ENCODE assay signal across 27 cellular contexts in genomic region chr17:21246698-21247097, GRCh38. TPM values are rescaled to one million over a fixed set of nuclear protein-coding genes. Genes with fewer than 3 reads are reported as not detected.
DNase-seq lines count a peak whose midpoint lies in the region; ATAC-seq, FAIRE-seq and TF ChIP-seq lines count a peak whose summit lies in the region.
"Had no signal": no experiment of that assay in that cellular context is flagged by ENCODE, and none has a peak within 500 bp of the region (broad histone marks: within the 10 kb centered on the region; RNA-seq: fewer than 3 reads in every experiment).

No MANE protein-coding gene starts in this region.

- TF ChIP-seq CTCF in A549 (IDR thresholded peaks at IDR 0.05) (no peak), H1 (IDR thresholded peaks at IDR 0.05; ENCODE audit: control extremely low read depth in 1 of 3, insufficient read depth in 1 of 3, low read depth in 1 of 3, low read length in 3 of 3) (no peak), psoas muscle (IDR thresholded peaks at IDR 0.05) (no peak)

- no peak overlapping the region for H2BK15ac ChIP-seq in H1 (ENCODE audit: low read length)

- H3K9me3 ChIP-seq in A549: no peaks in the 10 kb centered on the region
- H3K9me3 ChIP-seq in H1 (ENCODE audit: insufficient read depth in 2 of 2, low read depth in 1 of 2, low read length in 1 of 2): no peaks in the 10 kb centered on the region
- H3K9me3 ChIP-seq in psoas muscle: no peaks in the 10 kb centered on the region
- H3K9me3 ChIP-seq: BE2C; BLaER1 treated with 17β-estradiol and CSF1 and Interleukin-3, amounts not matched to agents 10 nM and 100 nM had no signal

- no peak overlapping the region for H3K9ac ChIP-seq in H1 (replicated peaks in 1 of 4; ENCODE audit: extremely low read depth in 1 of 4, low read depth in 3 of 4, low read length in 3 of 4)
- H3K9ac ChIP-seq: BLaER1 treated with 17β-estradiol and CSF1 and Interleukin-3, amounts not matched to agents 10 nM and 100 nM; GM23248 had no signal

- H3K4me3 ChIP-seq in A549 (no peak overlapping the region), H1 (ENCODE audit: extremely low read depth in 1 of 4, insufficient read depth in 2 of 4, low read depth in 3 of 4, low read length in 4 of 4) (no peak overlapping the region), psoas muscle (no peak overlapping the region)
- H3K4me3 ChIP-seq: BLaER1 treated with 17β-estradiol and CSF1 and Interleukin-3, amounts not matched to agents 10 nM and 100 nM; GM12878; GM23248 had no signal

- no peak overlapping the region for H3K4me3 Mint-ChIP-seq in activated CD4-positive, alpha-beta T cell treated with anti-CD3 and anti-CD28 coated beads, Interleukin-2, amount 10 ng/mL, durations not matched to agents 7 days and 5 days
- H3K4me3 Mint-ChIP-seq in activated naive CD8-positive, alpha-beta T cell treated with anti-CD3 and anti-CD28 coated beads for 36 hours: no peak overlapping the region
- H3K4me3 Mint-ChIP-seq: CD14-positive monocyte; CD4-positive, alpha-beta T cell; CD8-positive, alpha-beta memory T cell; H9; HFFc6 had no signal

- no peak overlapping the region for H3K4ac ChIP-seq in H1 (replicated peaks; ENCODE audit: insufficient read length, low read depth, low read length)

- H3K23ac ChIP-seq in H1 (ENCODE audit: insufficient read length): no peak overlapping the region

- H3K56ac ChIP-seq in H1 (replicated peaks; ENCODE audit: insufficient read length, low read depth, low read length): no peak overlapping the region

- no peaks in the 10 kb centered on the region for H3K36me3 Mint-ChIP-seq in activated CD4-positive, alpha-beta T cell treated with anti-CD3 and anti-CD28 coated beads, Interleukin-2, amount 10 ng/mL, durations not matched to agents 7 days and 5 days (ENCODE audit: low read depth)
- no peaks in the 10 kb centered on the region for H3K36me3 Mint-ChIP-seq in activated naive CD8-positive, alpha-beta T cell treated with anti-CD3 and anti-CD28 coated beads for 36 hours

- intact Hi-C loops in psoas muscle (cut with DNase I): no loop called here

- H2BK20ac ChIP-seq in H1 (ENCODE audit: low read length): no peak overlapping the region

- H3K79me1 ChIP-seq in H1 (ENCODE audit: low read depth, low read length): peaks cover 5% of the 10 kb centered on the region

- no peak overlapping the region for H3K14ac ChIP-seq in H1 (ENCODE audit: insufficient read length)

- H3K27ac ChIP-seq in A549: no peak overlapping the region
- no peak overlapping the region for H3K27ac ChIP-seq in H1 (ENCODE audit: low read depth, low read length)
- peak overlapping the region; percentile 94 for H3K27ac ChIP-seq in psoas muscle
- H3K27ac ChIP-seq: 22Rv1; BLaER1 treated with 17β-estradiol and CSF1 and Interleukin-3, amounts not matched to agents 10 nM and 100 nM; GM23248 had no signal

- TF ChIP-seq RAD21 in A549 (conservative IDR thresholded peaks at IDR 0.05 in 1 of 2, IDR thresholded peaks at IDR 0.05 in 1 of 2) (no peak), H1 (IDR thresholded peaks at IDR 0.05 in 1 of 2, conservative IDR thresholded peaks at IDR 0.05 in 1 of 2; ENCODE audit: low read depth in 2 of 2, low read length in 2 of 2) (no peak)

- TF ChIP-seq EP300 in A549 (IDR thresholded peaks at IDR 0.05): no peak
- no peak for TF ChIP-seq EP300 in H1 (IDR thresholded peaks at IDR 0.05; ENCODE audit: borderline replicate concordance in 1 of 2, low read depth in 2 of 2, low read length in 2 of 2)

- FAIRE-seq in A549 (lab: Jason Lieb, UNC): no peak
- no peak for FAIRE-seq in H1 (lab: Jason Lieb, UNC)
- FAIRE-seq: A204.1, D721Med, GM12878 had no signal

- no peaks in the 10 kb centered on the region for H3K27me3 Mint-ChIP-seq in activated CD4-positive, alpha-beta T cell treated with anti-CD3 and anti-CD28 coated beads, Interleukin-2, amount 10 ng/mL, durations not matched to agents 7 days and 5 days
- no peaks in the 10 kb centered on the region for H3K27me3 Mint-ChIP-seq in activated naive CD8-positive, alpha-beta T cell treated with anti-CD3 and anti-CD28 coated beads for 36 hours
- H3K27me3 Mint-ChIP-seq: CD4-positive, alpha-beta T cell; CD8-positive, alpha-beta memory T cell had no signal

- H3K79me2 ChIP-seq in H1 (ENCODE audit: control insufficient read depth in 1 of 2, insufficient read depth in 2 of 2, low read length in 2 of 2): no peaks in the 10 kb centered on the region

- CTCF ChIA-PET in activated CD4-positive, alpha-beta T cell treated with anti-CD3 and anti-CD28 coated beads, Interleukin-2, amount 10 ng/mL, durations not matched to agents 7 days and 5 days (lab: Charles Lee): no interaction called here
- CTCF ChIA-PET in A549 (lab: Yijun Ruan, JAX) (no interaction called here), H1 (lab: Charles Lee; ENCODE audit: partially characterized antibody) (interaction anchor here (0.8 to 6.6 kb wide), 4 partner anchors 7 to 36 kb away, joined by 3 to 42 read pairs (median 4); no protein-coding TSS in a partner anchor)

- H3K4me1 ChIP-seq in A549: no peaks in the 10 kb centered on the region
- peaks cover 0 to 5% (median 0%) of the 10 kb centered on the region in 4 experiments; a peak in 2 of 7 replicates for H3K4me1 ChIP-seq in H1 (replicated peaks in 1 of 4; ENCODE audit: control insufficient read depth in 3 of 4, insufficient read depth in 4 of 4, low read length in 3 of 4)
- H3K4me1 ChIP-seq in psoas muscle: peaks cover 94% of the 10 kb centered on the region
- H3K4me1 ChIP-seq: BE2C had no signal

- no peak overlapping the region for H4K5ac ChIP-seq in H1 (ENCODE audit: insufficient read length, low read depth, low read length)

- H4K91ac ChIP-seq in H1 (replicated peaks; ENCODE audit: insufficient read length, low read length): no peak overlapping the region

- no peak overlapping the region for H4K8ac ChIP-seq in H1 (ENCODE audit: extremely low read depth, insufficient read depth, low read length)

- TF ChIP-seq POLR2A in A549 (IDR thresholded peaks at IDR 0.05; ENCODE audit: low read length) (no peak), H1 (IDR thresholded peaks at IDR 0.05; ENCODE audit: control extremely low read depth in 1 of 2, low read depth in 2 of 2, low read length in 2 of 2) (no peak)

- H3K27ac Mint-ChIP-seq in activated CD4-positive, alpha-beta T cell treated with anti-CD3 and anti-CD28 coated beads, Interleukin-2, amount 10 ng/mL, durations not matched to agents 7 days and 5 days: peak overlapping the region; percentile 46
- H3K27ac Mint-ChIP-seq in activated naive CD8-positive, alpha-beta T cell treated with anti-CD3 and anti-CD28 coated beads for 36 hours: no peak overlapping the region
- H3K27ac Mint-ChIP-seq: CD4-positive, alpha-beta T cell; H9; HFFc6 had no signal

- no peak overlapping the region for H2BK120ac ChIP-seq in H1 (replicated peaks; ENCODE audit: low read depth, low read length)

- no peaks in the 10 kb centered on the region for H3K9me3 Mint-ChIP-seq in activated CD4-positive, alpha-beta T cell treated with anti-CD3 and anti-CD28 coated beads, Interleukin-2, amount 10 ng/mL, durations not matched to agents 7 days and 5 days
- H3K9me3 Mint-ChIP-seq in activated naive CD8-positive, alpha-beta T cell treated with anti-CD3 and anti-CD28 coated beads for 36 hours: no peaks in the 10 kb centered on the region
- H3K9me3 Mint-ChIP-seq: CD4-positive, alpha-beta T cell; H9; HFFc6 had no signal

- ATAC-seq in A549: no peak
- ATAC-seq in psoas muscle: no peak
- no peak for ATAC-seq in GM18873 (IDR thresholded peaks at IDR 0.05; ENCODE audit: low FRiP score, unreplicated experiment)
- ATAC-seq in GM19452 (IDR thresholded peaks at IDR 0.05; ENCODE audit: unreplicated experiment): no peak
- ATAC-seq: GM12878, HCT116 had no signal

- peaks cover 5% of the 10 kb centered on the region for H3K4me1 Mint-ChIP-seq in activated CD4-positive, alpha-beta T cell treated with anti-CD3 and anti-CD28 coated beads, Interleukin-2, amount 10 ng/mL, durations not matched to agents 7 days and 5 days
- H3K4me1 Mint-ChIP-seq in activated naive CD8-positive, alpha-beta T cell treated with anti-CD3 and anti-CD28 coated beads for 36 hours: peaks cover 3% of the 10 kb centered on the region

- H3K36me3 ChIP-seq in H1 (ENCODE audit: control insufficient read depth in 2 of 4, insufficient read depth in 4 of 4, low read length in 3 of 4) (no peaks in the 10 kb centered on the region), psoas muscle (ENCODE audit: insufficient read depth in 1 of 2, low read depth in 1 of 2) (peaks cover 0 to 5% of the 10 kb centered on the region in 2 donors)
- H3K36me3 ChIP-seq: BE2C had no signal

- no peak overlapping the region for H3K18ac ChIP-seq in H1 (ENCODE audit: extremely low read depth, low read length)

- H3K23me2 ChIP-seq in H1 (ENCODE audit: low read depth, low read length): no peaks in the 10 kb centered on the region; the same call in 1 of the 2 replicates

- WGBS in A549 (ENCODE audit: missing lambda C conversion rate): 83% methylated on average over 4 of the region's 4 CpGs
- 96% methylated on average over 4 of the region's 4 CpGs; no CpG with 5 or more reads in 1 of the 2 experiments for WGBS in H1 (ENCODE audit: extremely low coverage in 1 of 2, insufficient coverage in 1 of 2, insufficient read length in 1 of 2, insufficient replicate concordance in 2 of 2, low coverage in 1 of 2, low lambda C conversion rate in 2 of 2, missing lambda C conversion rate in 1 of 2), 2 experiments
- 87 to 90% (median 90%) methylated on average over 4 of the region's 4 CpGs for WGBS in psoas muscle, 3 donors

- POLR2A ChIA-PET in activated CD4-positive, alpha-beta T cell treated with anti-CD3 and anti-CD28 coated beads, Interleukin-2, amount 10 ng/mL, durations not matched to agents 7 days and 5 days (lab: Charles Lee): no interaction called here
- POLR2A ChIA-PET in A549 (lab: Yijun Ruan, JAX) (interaction anchor here (0.7 kb wide), 1 partner anchor 445 kb away, joined by 3 read pairs; no protein-coding TSS in a partner anchor), H1 (lab: Charles Lee; ENCODE audit: partially characterized antibody) (interaction anchor here (0.9 to 1.2 kb wide), 2 partner anchors 204 to 210 kb away, joined by 3 read pairs; partner anchors contain the start of gene USP22)

- H4K20me1 ChIP-seq in H1 (replicated peaks in 1 of 2; ENCODE audit: control insufficient read depth in 1 of 2, insufficient read depth in 2 of 2, low read length in 2 of 2): peaks cover 0 to 8% of the 10 kb centered on the region in 2 experiments

- no peak overlapping the region for H3K4me2 ChIP-seq in A549
- H3K4me2 ChIP-seq in H1 (ENCODE audit: insufficient read depth in 1 of 2, low read depth in 2 of 2, low read length in 2 of 2): no peak overlapping the region

- no peak overlapping the region for H2BK5ac ChIP-seq in H1 (ENCODE audit: low read depth, low read length)

- no peak overlapping the region for H2BK12ac ChIP-seq in H1 (ENCODE audit: low read depth, low read length)

- no peak overlapping the region for H2AFZ ChIP-seq in H1 (ENCODE audit: low read length)
- H2AFZ ChIP-seq: GM23248 had no signal

- no peak overlapping the region for H2AK5ac ChIP-seq in H1 (ENCODE audit: low read depth, low read length)

- H3K27me3 ChIP-seq in H1 (replicated peaks in 1 of 4; ENCODE audit: control insufficient read depth in 3 of 4, extremely low read depth in 1 of 4, insufficient read depth in 3 of 4, low read length in 3 of 4): no peaks in the 10 kb centered on the region
- H3K27me3 ChIP-seq in psoas muscle (ENCODE audit: insufficient read depth in 3 of 3, low read length in 2 of 3): no peaks in the 10 kb centered on the region
- H3K27me3 ChIP-seq: BE2C had no signal

- no peak for DNase-seq in activated CD4-positive, alpha-beta T cell treated with anti-CD3 and anti-CD28 coated beads, Interleukin-2, amount 10 ng/mL, durations not matched to agents 7 days and 5 days
- DNase-seq in activated CD4-positive, alpha-beta T cell treated with anti-CD3 and anti-CD28 coated beads for 48 hours: no peak
- DNase-seq in A549 (ENCODE audit: low read depth in 1 of 2, low spot score in 1 of 2) (no peak), H1 (ENCODE audit: low read depth in 1 of 2, low spot score in 2 of 2) (no peak), psoas muscle (no peak)
- no peak for DNase-seq in activated naive CD8-positive, alpha-beta T cell treated with anti-CD3 and anti-CD28 coated beads for 36 hours
- DNase-seq: ACHN; AML-193; BE2C; CD4-positive, alpha-beta T cell; CD8-positive, alpha-beta memory T cell; DMS 273 treated with DMSO at 0.1 percent for 48 hours; DMS79; EL; GDM1; GM23248; H9; HFFc6 had no signal

RNA-seq across cellular contexts. Expression of gene NATD1, which starts 6.5 kb away (rescaled TPM):
- total RNA-seq in activated CD4-positive, alpha-beta T cell treated with anti-CD3 and anti-CD28 coated beads, Interleukin-2, amount 10 ng/mL, durations not matched to agents 7 days and 5 days: 1 to 10 TPM; 3.0 to 3.2 TPM
- polyA plus RNA-seq in A549 (2011; rRNA removed): 1.1 and 1.5 TPM in 2 replicates
- polyA plus RNA-seq in A549 (2012; cell fraction: cytosol; rRNA removed): 0.61 and 1.0 TPM in 2 replicates
- polyA plus RNA-seq in A549 (2012; cell fraction: nucleus; rRNA removed): 1.0 and 1.3 TPM in 2 replicates
- 1.0 to 1.6 TPM (median 1.3 TPM) in 3 replicates for polyA plus RNA-seq in A549 (2017; fragmentation: RNase III; extraction: RNeasy Plus Mini Kit Qiagen cat#74134 plus additional on column Dnase treatment)
- polyA minus RNA-seq in A549 (2011; rRNA and poly(A)+ RNA removed): 1.3 and 1.5 TPM in 2 replicates
- total RNA-seq in H1 (2021; fragmentation: NEBNext Ultra II Directional; extraction: Animal tissue kit (Norgen Biotek cat#: 25700)): 7.5 and 8.4 TPM in 2 replicates
- polyA plus RNA-seq in H1 (2011; rRNA removed): 5.4 and 8.8 TPM in 2 replicates
- 6.3 TPM for polyA plus RNA-seq in H1 (2011; cell fraction: cytosol; rRNA removed)
- polyA plus RNA-seq in H1 (2011; cell fraction: nucleus; rRNA removed): 7.7 TPM
- 5.8 to 7.2 TPM (median 5.9 TPM) in 4 replicates for polyA plus RNA-seq in H1 (2012, experiment 1 of 2)
- polyA plus RNA-seq in H1 (2012, experiment 2 of 2): 5.1 TPM
- polyA plus RNA-seq in H1 (2013, experiment 1 of 2): 4.8 TPM
- 4.8 TPM for polyA plus RNA-seq in H1 (2013, experiment 2 of 2)
- 4.7 and 6.3 TPM in 2 replicates for polyA minus RNA-seq in H1 (2011; rRNA and poly(A)+ RNA removed)
- 5.9 TPM for polyA minus RNA-seq in H1 (2011; cell fraction: cytosol; rRNA and poly(A)+ RNA removed)
- polyA minus RNA-seq in H1 (2011; cell fraction: nucleus; rRNA and poly(A)+ RNA removed): 5.7 TPM
- 10 to 100 TPM; 21.6 to 48.0 (median 24.5) TPM for total RNA-seq in psoas muscle
- 10 to 100 TPM in 2 of 3 donors, 1 to 10 TPM in 1; 4.7 to 15.1 (median 10.5) TPM for polyA plus RNA-seq in psoas muscle
- total RNA-seq in activated naive CD8-positive, alpha-beta T cell treated with anti-CD3 and anti-CD28 coated beads for 36 hours: 1 to 10 TPM in 1 of 2 experiments, under 1 TPM in 1; 0.90 to 1.1 TPM

RNA-seq across cellular contexts. Expression of gene TMEM11, which starts 32.7 kb away (rescaled TPM):
- total RNA-seq in activated CD4-positive, alpha-beta T cell treated with anti-CD3 and anti-CD28 coated beads, Interleukin-2, amount 10 ng/mL, durations not matched to agents 7 days and 5 days: 10 to 100 TPM; 24.7 to 28.1 TPM
- 57.7 and 61.4 TPM in 2 replicates for polyA plus RNA-seq in A549 (2011; rRNA removed)
- 131 and 134 TPM in 2 replicates for polyA plus RNA-seq in A549 (2012; cell fraction: cytosol; rRNA removed)
- polyA plus RNA-seq in A549 (2012; cell fraction: nucleus; rRNA removed): 108 and 123 TPM in 2 replicates
- 61.0 to 69.5 TPM (median 62.0 TPM) in 3 replicates for polyA plus RNA-seq in A549 (2017; fragmentation: RNase III; extraction: RNeasy Plus Mini Kit Qiagen cat#74134 plus additional on column Dnase treatment)
- polyA minus RNA-seq in A549 (2011; rRNA and poly(A)+ RNA removed): 77.3 and 77.6 TPM in 2 replicates
- 33.3 and 34.2 TPM in 2 replicates for total RNA-seq in H1 (2021; fragmentation: NEBNext Ultra II Directional; extraction: Animal tissue kit (Norgen Biotek cat#: 25700))
- polyA plus RNA-seq in H1 (2011; rRNA removed): 90.4 and 133 TPM in 2 replicates
- 66.8 TPM for polyA plus RNA-seq in H1 (2011; cell fraction: cytosol; rRNA removed)
- 70.3 TPM for polyA plus RNA-seq in H1 (2011; cell fraction: nucleus; rRNA removed)
- 23.0 to 40.0 TPM (median 34.0 TPM) in 4 replicates for polyA plus RNA-seq in H1 (2012, experiment 1 of 2)
- polyA plus RNA-seq in H1 (2012, experiment 2 of 2): 35.1 TPM
- polyA plus RNA-seq in H1 (2013, experiment 1 of 2): 29.5 TPM
- 29.8 TPM for polyA plus RNA-seq in H1 (2013, experiment 2 of 2)
- 35.5 and 44.9 TPM in 2 replicates for polyA minus RNA-seq in H1 (2011; rRNA and poly(A)+ RNA removed)
- polyA minus RNA-seq in H1 (2011; cell fraction: cytosol; rRNA and poly(A)+ RNA removed): 27.9 TPM
- 38.5 TPM for polyA minus RNA-seq in H1 (2011; cell fraction: nucleus; rRNA and poly(A)+ RNA removed)
- 10 to 100 TPM; 52.9 to 78.4 (median 58.6) TPM for total RNA-seq in psoas muscle
- polyA plus RNA-seq in psoas muscle: 100 to 1,000 TPM in 2 of 3 donors, 10 to 100 TPM in 1; 89.6 to 159 (median 109) TPM
- 10 to 100 TPM; 28.3 to 29.8 TPM for total RNA-seq in activated naive CD8-positive, alpha-beta T cell treated with anti-CD3 and anti-CD28 coated beads for 36 hours

RNA-seq across cellular contexts. Expression of gene MAP2K3, which starts 37.8 kb away (rescaled TPM):
- 10 to 100 TPM; 41.7 to 52.8 TPM for total RNA-seq in activated CD4-positive, alpha-beta T cell treated with anti-CD3 and anti-CD28 coated beads, Interleukin-2, amount 10 ng/mL, durations not matched to agents 7 days and 5 days
- 13.9 and 25.0 TPM in 2 replicates for polyA plus RNA-seq in A549 (2011; rRNA removed)
- polyA plus RNA-seq in A549 (2012; cell fraction: cytosol; rRNA removed): 53.0 and 68.6 TPM in 2 replicates
- 114 and 126 TPM in 2 replicates for polyA plus RNA-seq in A549 (2012; cell fraction: nucleus; rRNA removed)
- polyA plus RNA-seq in A549 (2017; fragmentation: RNase III; extraction: RNeasy Plus Mini Kit Qiagen cat#74134 plus additional on column Dnase treatment): 36.9 to 42.8 TPM (median 37.1 TPM) in 3 replicates
- polyA minus RNA-seq in A549 (2011; rRNA and poly(A)+ RNA removed): 28.0 and 35.0 TPM in 2 replicates
- total RNA-seq in H1 (2021; fragmentation: NEBNext Ultra II Directional; extraction: Animal tissue kit (Norgen Biotek cat#: 25700)): 32.4 and 33.5 TPM in 2 replicates
- polyA plus RNA-seq in H1 (2011; rRNA removed): 16.9 and 24.3 TPM in 2 replicates
- 15.7 TPM for polyA plus RNA-seq in H1 (2011; cell fraction: cytosol; rRNA removed)
- 17.8 TPM for polyA plus RNA-seq in H1 (2011; cell fraction: nucleus; rRNA removed)
- polyA plus RNA-seq in H1 (2012, experiment 1 of 2): 17.6 to 31.6 TPM (median 28.7 TPM) in 4 replicates
- polyA plus RNA-seq in H1 (2012, experiment 2 of 2): 29.4 TPM
- polyA plus RNA-seq in H1 (2013, experiment 1 of 2): 19.3 TPM
- polyA plus RNA-seq in H1 (2013, experiment 2 of 2): 20.9 TPM
- polyA minus RNA-seq in H1 (2011; rRNA and poly(A)+ RNA removed): 8.4 and 10.1 TPM in 2 replicates
- 8.6 TPM for polyA minus RNA-seq in H1 (2011; cell fraction: cytosol; rRNA and poly(A)+ RNA removed)
- 13.8 TPM for polyA minus RNA-seq in H1 (2011; cell fraction: nucleus; rRNA and poly(A)+ RNA removed)
- total RNA-seq in psoas muscle: 100 to 1,000 TPM in 2 of 4 donors, 10 to 100 TPM in 2; 64.4 to 126 (median 107) TPM
- 100 to 1,000 TPM in 2 of 3 donors, 10 to 100 TPM in 1; 86.3 to 229 (median 146) TPM for polyA plus RNA-seq in psoas muscle
- total RNA-seq in activated naive CD8-positive, alpha-beta T cell treated with anti-CD3 and anti-CD28 coated beads for 36 hours: 100 to 1,000 TPM; 136 to 139 TPM
